1 cellular context compared by ENCODE assay signal in genomic region chr14:99666533-99666932, GRCh38.
TF ChIP-seq lines count a peak whose summit lies in the region.

No MANE protein-coding gene starts in this region.

TF ChIP-seq in H1, 55 proteins besides CTCF, POLR2A, EP300 and RAD21:
- TF ChIP-seq MAX (IDR thresholded peaks at IDR 0.05) (no peak), YY1 (IDR thresholded peaks at IDR 0.05; ENCODE audit: low read depth, low read length) (no peak), TBP (IDR thresholded peaks at IDR 0.05; ENCODE audit: low read depth, low read length) (no peak), BRCA1 (IDR thresholded peaks at IDR 0.05; ENCODE audit: low read depth, low read length) (no peak), CREB1 (IDR thresholded peaks at IDR 0.05) (no peak), SP2 (IDR thresholded peaks at IDR 0.05; ENCODE audit: low read length) (no peak), TAF7 (optimal IDR thresholded peaks at IDR 0.05; ENCODE audit: borderline replicate concordance, low read depth, low read length) (no peak), TCF12 (IDR thresholded peaks at IDR 0.05; ENCODE audit: low read depth, low read length) (no peak)
